ENCODE assay signal across 19 cellular contexts in genomic region chr4:56630876-56631666, GRCh38. TPM values are rescaled to one million over a fixed set of nuclear protein-coding genes. Genes with fewer than 3 reads are reported as not detected.
DNase-seq lines count a peak whose midpoint lies in the region; ATAC-seq and TF ChIP-seq lines count a peak whose summit lies in the region.
"Had no signal": no experiment of that assay in that cellular context is flagged by ENCODE, and none has a peak within 500 bp of the region (broad histone marks: within the 10 kb centered on the region; RNA-seq: fewer than 3 reads in every experiment).

No MANE protein-coding gene starts in this region.

- H3K9me2 ChIP-seq in GM23248 (ENCODE audit: insufficient read depth), result no peaks in the 10 kb centered on the region

- H3K4me2 ChIP-seq in GM23248 (ENCODE audit: unreplicated experiment), result peak overlapping the region; percentile 38
- H3K4me2 ChIP-seq: smooth muscle cell had no signal

- H3K4me3 ChIP-seq in GM23248, result 0 out of 2 replicates have a peak overlapping the region, but pooled peaks have one; percentile 36
- H3K4me3 ChIP-seq: smooth muscle cell, tibial artery had no signal

- WGBS in GM23248 (ENCODE audit: low coverage in 1 of 2, low lambda C conversion rate in 2 of 2, missing lambda C conversion rate in 2 of 2), 2 experiments, result 13 to 18% methylated on average over 5 of the region's 5 CpGs

- H3K9ac ChIP-seq in GM23248, result no peak overlapping the region

- H3F3A ChIP-seq in GM23248 (ENCODE audit: insufficient read depth), result peaks cover 5% of the 10 kb centered on the region; the same call in 1 of the 2 replicates

- peaks cover 10% of the 10 kb centered on the region for H3K4me1 ChIP-seq in GM23248 (ENCODE audit: insufficient read depth)
- H3K4me1 ChIP-seq: tibial artery had no signal

- no peak overlapping the region for H2AFZ ChIP-seq in GM23248

- no peak for TF ChIP-seq CTCF in GM20000 (IDR thresholded peaks at IDR 0.05; ENCODE audit: extremely low read depth, missing control alignments)

- H3K9me3 ChIP-seq in GM23248 (ENCODE audit: low read depth), result no peaks in the 10 kb centered on the region
- H3K9me3 ChIP-seq: tibial artery had no signal

- no peak overlapping the region for H3K27ac ChIP-seq in GM23248
- H3K27ac ChIP-seq: C4-2B, tibial artery had no signal

- H4K20me1 ChIP-seq in GM23248 (ENCODE audit: insufficient read depth), result no peaks in the 10 kb centered on the region

- H3K27me3 ChIP-seq in GM23248 (replicated peaks; ENCODE audit: insufficient read depth), result peaks cover 6% of the 10 kb centered on the region; the same call in 1 of the 2 replicates
- H3K27me3 ChIP-seq: tibial artery had no signal

- ATAC-seq in GM21737 (IDR thresholded peaks at IDR 0.05; ENCODE audit: unreplicated experiment), result no peak
- ATAC-seq: left lobe of liver had no signal

- in situ Hi-C loops in GM23248 (cut with MboI), result no loop called here

- no peaks in the 10 kb centered on the region for H3K36me3 ChIP-seq in GM23248 (ENCODE audit: low read depth)
- H3K36me3 ChIP-seq: tibial artery had no signal

- H3K79me2 ChIP-seq in GM23248 (ENCODE audit: insufficient read depth), result no peaks in the 10 kb centered on the region

- peak; percentile 57 for DNase-seq in GM23248
- peak; percentile 72 for DNase-seq in amniotic epithelial cell (ENCODE audit: low read depth)
- DNase-seq in fibroblast of the conjunctiva (ENCODE audit: low read depth), result peak; percentile 21
- DNase-seq in stromal cell of bone marrow (ENCODE audit: low read depth), result peak; percentile 56
- DNase-seq in retina, result no peak
- DNase-seq in GM20000 (ENCODE audit: low spot score), result no peak
- no peak for DNase-seq in stimulated activated CD4-positive, alpha-beta T cell treated with anti-CD3 and anti-CD28 coated beads, Interleukin-2, amount 100 ng/mL, for 24 hours
- DNase-seq: activated CD4-positive, alpha-beta T cell treated with anti-CD3 and anti-CD28 coated beads, Interleukin-2, amount 50 U/mL, for 1 hour; activated naive CD4-positive, alpha-beta T cell treated with anti-CD3 and anti-CD28 coated beads, Interleukin-2, amount 10 ng/mL, durations not matched to agents 7 days and 5 days; dermis blood vessel endothelial cell; DMS153; H7; NCI-H774; tibial artery had no signal

RNA-seq across cellular contexts. Expression of gene HOPX, which starts 50.0 kb away (rescaled TPM):
- total RNA-seq in GM23248 (2014; rRNA removed; shearing (Covaris generic)), result not detected in 2 replicates
- not detected in 2 replicates for polyA plus RNA-seq in GM23248 (2016; fragmentation: Nextera tagmentation; extraction: Ambion mirVana)
- total RNA-seq: epithelial cell of proximal tubule, H7 had no signal

Comparison
In these comparisons a context has a peak if more than half of its experiments do, and no peak if none do; other contexts are left out.
1. DNase-seq: peak in GM23248 (single experiment), amniotic epithelial cell (single experiment), fibroblast of the conjunctiva (single experiment) and stromal cell of bone marrow (single experiment); none in retina (single experiment), GM20000 (single experiment) and stimulated activated CD4-positive, alpha-beta T cell treated with anti-CD3 and anti-CD28 coated beads, Interleukin-2, amount 100 ng/mL, for 24 hours (0 of 2).